ENCODE assay signal across 8 cellular contexts in the genomic region with DNA sequence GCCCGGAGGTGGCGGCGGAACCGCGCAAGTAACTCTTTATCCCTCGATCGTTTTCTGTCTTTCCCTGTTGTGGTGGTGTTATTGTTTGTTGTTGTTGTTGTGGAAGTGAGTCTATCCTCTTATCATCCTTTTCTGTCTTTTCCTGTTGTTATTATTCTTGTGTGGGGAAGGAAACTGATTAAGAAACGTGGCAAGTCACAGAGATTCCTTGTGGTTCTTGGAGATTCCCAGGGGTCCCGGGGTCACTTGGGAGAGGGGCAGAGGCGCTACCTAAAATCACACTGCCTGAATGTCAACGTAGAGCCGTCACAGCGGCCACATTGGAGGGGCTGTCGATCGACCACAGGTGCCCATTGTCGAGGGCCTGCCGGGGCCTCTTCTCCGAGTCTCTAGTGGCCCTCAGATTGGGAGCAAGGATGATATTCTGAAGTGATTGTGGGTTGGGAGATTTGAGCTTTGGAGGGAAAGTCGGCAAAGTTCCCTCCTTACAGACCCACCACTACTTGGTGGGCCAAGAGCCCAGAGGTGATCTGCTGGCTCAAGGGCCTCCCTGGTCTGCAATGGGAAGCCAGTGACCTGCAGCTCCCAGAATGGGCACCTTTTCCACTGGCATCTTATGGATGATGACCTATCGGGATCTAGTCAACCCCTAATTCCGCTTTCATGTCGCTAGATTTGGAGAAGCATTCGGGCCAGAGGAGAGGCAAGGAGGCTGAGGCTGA. TPM values are rescaled to one million over a fixed set of nuclear protein-coding genes. Genes with fewer than 3 reads are reported as not detected.
DNase-seq lines count a peak whose midpoint lies in the region; ATAC-seq and TF ChIP-seq lines count a peak whose summit lies in the region.

No MANE protein-coding gene starts in this region.

- no peaks in the 10 kb centered on the region for H3K27me3 Mint-ChIP-seq in Caco-2 (ENCODE audit: insufficient read depth, unreplicated experiment)

- H3K36me3 Mint-ChIP-seq in Caco-2 (ENCODE audit: insufficient read depth, unreplicated experiment): peaks cover 7% of the 10 kb centered on the region

- TSS peak; percentile 23 for BruUV-seq in Caco-2 (replicated peaks; lab: Mats Ljungman, UMichigan)

- intact Hi-C loops in Caco-2 (cut with micrococcal nuclease; ENCODE audit: unreplicated experiment): loop anchor here (5.0 kb wide), 2 partner anchors 76 to 116 kb away; a partner anchor contains a TSS

- H3K4me1 ChIP-seq in Caco-2 (peaks cover 5% of the 10 kb centered on the region; the same call in 1 of the 2 replicates), neutrophil (ENCODE audit: control insufficient read depth in 1 of 2, insufficient read depth in 1 of 2, low read depth in 1 of 2, low read length in 1 of 2) (peaks cover 35 to 36% of the 10 kb centered on the region in 2 experiments)

- CTCF ChIA-PET in Caco-2 (lab: Charles Lee): no interaction called here

- H3K4me1 Mint-ChIP-seq in Caco-2 (ENCODE audit: low read depth, unreplicated experiment): peaks cover 24% of the 10 kb centered on the region

- H3K27ac ChIP-seq in epithelial cell of prostate (peak overlapping the region; percentile 49), neutrophil (peak overlapping the region; percentile 87)

- H3K27ac Mint-ChIP-seq in Caco-2 (ENCODE audit: unreplicated experiment): peak overlapping the region; percentile 78

- H3K27me3 ChIP-seq in Caco-2 (replicated peaks; ENCODE audit: control insufficient read depth, insufficient read depth, low read length): no peaks in the 10 kb centered on the region
- H3K27me3 ChIP-seq in neutrophil: no peaks in the 10 kb centered on the region

- no peaks in the 10 kb centered on the region for H3K9me3 ChIP-seq in Caco-2
- H3K9me3 ChIP-seq in neutrophil: no peaks in the 10 kb centered on the region

- peak overlapping the region; percentile 86 for H3K4me3 ChIP-seq in Caco-2 (ENCODE audit: low read depth, low read length)
- H3K4me3 ChIP-seq in neutrophil (ENCODE audit: low read depth in 1 of 2, low read length in 1 of 2): peak overlapping the region; percentile 72 to 84

- no peak for DNase-seq in Caco-2
- peak; percentile 37 for DNase-seq in OCI-M1 (lab: John Stamatoyannopoulos, UW)
- DNase-seq in epithelial cell of prostate (ENCODE audit: low read depth, low spot score): no peak
- DNase-seq in NCI-H2196 (lab: John Stamatoyannopoulos, UW; ENCODE audit: unreplicated experiment): no peak
- DNase-seq in NK-92 (lab: John Stamatoyannopoulos, UW; ENCODE audit: unreplicated experiment): no peak
- DNase-seq in Kasumi-1 (lab: John Stamatoyannopoulos, UW): no peak

- no peaks in the 10 kb centered on the region for H3K9me3 Mint-ChIP-seq in Caco-2 (ENCODE audit: unreplicated experiment)

- POLR2A ChIA-PET in Caco-2 (lab: Charles Lee): no interaction called here

- peak overlapping the region; percentile 89 for H3K4me3 Mint-ChIP-seq in Caco-2 (ENCODE audit: unreplicated experiment)

- H3K36me3 ChIP-seq in Caco-2 (ENCODE audit: control insufficient read depth, insufficient read depth, low read length) (no peaks in the 10 kb centered on the region), neutrophil (peaks cover 11% of the 10 kb centered on the region)

- no peak for TF ChIP-seq CTCF in Caco-2 (IDR thresholded peaks at IDR 0.05; ENCODE audit: insufficient read depth in 1 of 2, low read depth in 1 of 2, low read length in 1 of 2, severe bottlenecking in 1 of 2, unreplicated experiment in 1 of 2)
- TF ChIP-seq CTCF in neutrophil (IDR thresholded peaks at IDR 0.05): no peak

- no peak for ATAC-seq in GM18868 (IDR thresholded peaks at IDR 0.05; ENCODE audit: unreplicated experiment)

RNA-seq across cellular contexts. Expression of a gene that starts 0.8 kb away (rescaled TPM):
- total RNA-seq in Caco-2 (2022): 23.8 and 27.2 TPM in 2 replicates
